Comparison of ENCODE assay signal across 9 cellular contexts in genomic region chr2:114550895-114551793, GRCh38.
DNase-seq lines count a peak whose midpoint lies in the region; ATAC-seq, FAIRE-seq and TF ChIP-seq lines count a peak whose summit lies in the region.
"Had no signal": no experiment of that assay in that cellular context is flagged by ENCODE, and none has a peak within 500 bp of the region (broad histone marks: within the 10 kb centered on the region; RNA-seq: fewer than 3 reads in every experiment).

No MANE protein-coding gene starts in this region.

- TF ChIP-seq EP300 in stomach (IDR thresholded peaks at IDR 0.05) = no peak

- WGBS in stomach, 5 donors = 29 to 38% (median 34%) methylated on average over 5 of the region's 5 CpGs

- no peak overlapping the region for H3K4me3 ChIP-seq in astrocyte of the spinal cord (ENCODE audit: low read depth, low read length)
- H3K4me3 ChIP-seq in stomach = no peak overlapping the region

- H3K4me1 ChIP-seq in stomach = peaks cover 0 to 4% (median 0%) of the 10 kb centered on the region in 4 donors

- H3K27me3 ChIP-seq in stomach = peaks cover 0 to 7% (median 0%) of the 10 kb centered on the region in 3 donors

- H3K27ac Mint-ChIP-seq in HFFc6 = no peak overlapping the region
- H3K27ac Mint-ChIP-seq: naive thymus-derived CD8-positive, alpha-beta T cell had no signal

- H3K27ac ChIP-seq in stomach = no peak overlapping the region

- H3K36me3 ChIP-seq in stomach = no peaks in the 10 kb centered on the region

- TF ChIP-seq POLR2A in stomach (IDR thresholded peaks at IDR 0.05) = no peak

- no peaks in the 10 kb centered on the region for H3K9me3 Mint-ChIP-seq in HFFc6
- H3K9me3 Mint-ChIP-seq: naive thymus-derived CD8-positive, alpha-beta T cell had no signal

- H3K27me3 Mint-ChIP-seq in HFFc6 (ENCODE audit: insufficient read depth) = peaks cover 2% of the 10 kb centered on the region; the same call in 1 of the 2 replicates

- TF ChIP-seq CTCF in HFFc6 (IDR thresholded peaks at IDR 0.05) = peak; percentile 74
- TF ChIP-seq CTCF in astrocyte of the spinal cord (IDR thresholded peaks at IDR 0.05; ENCODE audit: low read depth, low read length) = peak; percentile 61
- TF ChIP-seq CTCF in stomach (IDR thresholded peaks at IDR 0.05) = peak in 5 of 7 experiments; percentile 23 to 54 (median 39)

- no peaks in the 10 kb centered on the region for H3K36me3 Mint-ChIP-seq in HFFc6 (ENCODE audit: low read depth)
- H3K36me3 Mint-ChIP-seq: naive thymus-derived CD8-positive, alpha-beta T cell had no signal

- intact Hi-C loops in stomach (cut with DNase I; ENCODE audit: low total_unique reads) = no loop called here

- in situ Hi-C loops in astrocyte of the spinal cord (cut with HindIII; ENCODE audit: low sequenced_read_pairs) = no loop called here

- ATAC-seq in HG03097 (IDR thresholded peaks at IDR 0.05; ENCODE audit: low FRiP score, unreplicated experiment) (no peak), HG03460 (IDR thresholded peaks at IDR 0.05; ENCODE audit: unreplicated experiment) (no peak)
- ATAC-seq: naive thymus-derived CD8-positive, alpha-beta T cell had no signal

- no peaks in the 10 kb centered on the region for H3K4me1 Mint-ChIP-seq in HFFc6 (ENCODE audit: low read depth)
- H3K4me1 Mint-ChIP-seq: naive thymus-derived CD8-positive, alpha-beta T cell had no signal

- FAIRE-seq in islet of Langerhans (lab: Jason Lieb, UNC) = peak; percentile 96

- DNase-seq in EH (ENCODE audit: low read depth) = peak; percentile 25
- DNase-seq in HFFc6 = peak; percentile 48
- DNase-seq in NCI-H524 treated with DMSO at 0.1 percent for 48 hours (lab: John Stamatoyannopoulos, UW) = peak; percentile 4
- DNase-seq in astrocyte of the spinal cord (ENCODE audit: low read depth, low spot score) = peak; percentile 19
- peak; percentile 37 for DNase-seq in stomach

- no peak overlapping the region for H3K4me3 Mint-ChIP-seq in HFFc6
- H3K4me3 Mint-ChIP-seq: naive thymus-derived CD8-positive, alpha-beta T cell had no signal

- no peaks in the 10 kb centered on the region for H3K9me3 ChIP-seq in stomach
